21 cellular contexts compared by ENCODE assay signal in the genomic region with DNA sequence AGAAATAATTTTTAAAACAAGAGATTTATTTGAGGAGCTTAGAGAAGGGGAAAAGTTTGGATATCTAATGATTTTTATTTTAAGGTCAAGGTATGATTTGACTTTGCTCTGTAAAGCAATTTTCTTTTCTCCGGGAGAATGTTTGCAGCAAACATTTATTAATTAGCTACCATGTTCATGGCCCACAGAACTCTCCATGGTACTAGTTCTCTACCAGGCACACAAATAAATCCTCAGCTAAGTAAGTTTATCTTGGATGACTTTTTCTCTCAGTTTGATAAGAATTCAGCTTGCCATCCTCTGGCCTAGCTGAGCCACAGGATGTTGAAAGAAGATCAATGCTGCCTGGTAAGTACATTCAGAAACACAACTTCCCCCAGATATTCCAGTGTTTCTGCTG.
DNase-seq lines count a peak whose midpoint lies in the region; ATAC-seq and TF ChIP-seq lines count a peak whose summit lies in the region.
"Had no signal": no experiment of that assay in that cellular context is flagged by ENCODE, and none has a peak within 500 bp of the region (broad histone marks: within the 10 kb centered on the region; RNA-seq: fewer than 3 reads in every experiment).

No MANE protein-coding gene starts in this region.

- no peak overlapping the region for H3K27ac Mint-ChIP-seq in GM23338
- H3K27ac Mint-ChIP-seq: B cell; CD4-positive, alpha-beta T cell; CD8-positive, alpha-beta T cell had no signal

- H3K4me2 ChIP-seq in GM23338, result no peak overlapping the region
- H3K4me2 ChIP-seq: BLaER1 treated with 17β-estradiol and CSF1 and Interleukin-3, amounts not matched to agents 10 nM and 100 nM had no signal

- H3K4me3 ChIP-seq in GM23338, result no peak overlapping the region
- H3K4me3 ChIP-seq in HEK293 (ENCODE audit: low read depth, low read length), result no peak overlapping the region
- H3K4me3 ChIP-seq: BLaER1 treated with 17β-estradiol and CSF1 and Interleukin-3, amounts not matched to agents 10 nM and 100 nM; GM12878 had no signal

- 0 out of 2 replicates have a peak, but pooled peaks cover 5% of the 10 kb centered on the region for H3K27me3 ChIP-seq in GM23338 (ENCODE audit: insufficient read depth)
- H3K27me3 ChIP-seq: BLaER1 treated with 17β-estradiol and CSF1 and Interleukin-3, amounts not matched to agents 10 nM and 100 nM had no signal

- no peaks in the 10 kb centered on the region for H4K20me1 ChIP-seq in GM23338 (replicated peaks; ENCODE audit: insufficient read depth)

- TF ChIP-seq CTCF in GM23338 (conservative IDR thresholded peaks at IDR 0.05; ENCODE audit: low read depth in 2 of 2) (no peak), HEK293 (tag by site-specific recombination; IDR thresholded peaks at IDR 0.05) (no peak)

- ATAC-seq in GM23338 (no peak), GM19463 (IDR thresholded peaks at IDR 0.05; ENCODE audit: unreplicated experiment) (no peak), GM21717 (IDR thresholded peaks at IDR 0.05; ENCODE audit: unreplicated experiment) (no peak)
- ATAC-seq: CD8-positive, alpha-beta T cell; GM12878 had no signal

- TF ChIP-seq EP300 in Ishikawa (IDR thresholded peaks at IDR 0.05; ENCODE audit: borderline replicate concordance), result no peak

- no peaks in the 10 kb centered on the region for H3K9me3 ChIP-seq in HEK293 (ENCODE audit: control insufficient read depth, insufficient read depth, low read depth, low read length)
- H3K9me3 ChIP-seq: BLaER1 treated with 17β-estradiol and CSF1 and Interleukin-3, amounts not matched to agents 10 nM and 100 nM; Caco-2 had no signal

- H3K9me2 ChIP-seq in GM23338 (ENCODE audit: insufficient read depth), result no peaks in the 10 kb centered on the region

- H3K27me3 Mint-ChIP-seq in GM23338 (ENCODE audit: insufficient read depth, low read depth, poor library complexity), result peaks cover 2% of the 10 kb centered on the region

- H3K9me3 Mint-ChIP-seq in GM23338, result no peaks in the 10 kb centered on the region
- H3K9me3 Mint-ChIP-seq: CD4-positive, alpha-beta T cell; CD8-positive, alpha-beta T cell had no signal

- H3K36me3 Mint-ChIP-seq in GM23338 (ENCODE audit: low read depth), result no peaks in the 10 kb centered on the region
- H3K36me3 Mint-ChIP-seq: CD8-positive, alpha-beta T cell had no signal

- no peaks in the 10 kb centered on the region for H3F3A ChIP-seq in GM23338 (replicated peaks; ENCODE audit: low read depth)

- no peak overlapping the region for H3K27ac ChIP-seq in GM23338 (ENCODE audit: low read depth)
- H3K27ac ChIP-seq in HEK293 (ENCODE audit: extremely low read depth, low read depth, low read length), result no peak overlapping the region
- H3K27ac ChIP-seq: BLaER1 treated with 17β-estradiol and CSF1 and Interleukin-3, amounts not matched to agents 10 nM and 100 nM; C4-2B had no signal

- no peaks in the 10 kb centered on the region for H3K36me3 ChIP-seq in GM23338 (ENCODE audit: insufficient read depth)
- no peaks in the 10 kb centered on the region for H3K36me3 ChIP-seq in HEK293 (ENCODE audit: control insufficient read depth in 2 of 2, insufficient read depth in 1 of 2, low read length in 2 of 2)

- no peaks in the 10 kb centered on the region for H3K4me1 ChIP-seq in GM23338 (ENCODE audit: insufficient read depth)
- H3K4me1 ChIP-seq in HEK293 (ENCODE audit: control insufficient read depth, insufficient read depth, low read length), result no peaks in the 10 kb centered on the region
- H3K4me1 ChIP-seq: Caco-2 had no signal

- DNase-seq in GM23338 (ENCODE audit: low spot score) (no peak), left kidney (ENCODE audit: low read depth, low spot score) (peak; percentile 5), DMS79 treated with DMSO at 0.1 percent for 48 hours (lab: John Stamatoyannopoulos, UW) (no peak), GM19238 (ENCODE audit: insufficient read length, low spot score) (no peak)
- DNase-seq: 8988T; AML-193; Caco-2; Calu3; CD4-positive, alpha-beta T cell; CD8-positive, alpha-beta T cell; DND-41; EL; GDM1 had no signal

- no peaks in the 10 kb centered on the region for H3K4me1 Mint-ChIP-seq in GM23338
- H3K4me1 Mint-ChIP-seq: B cell had no signal

- POLR2A ChIA-PET in HEK293 (lab: Yijun Ruan, JAX), result no interaction called here

- no peaks in the 10 kb centered on the region for H3K79me2 ChIP-seq in GM23338 (replicated peaks; ENCODE audit: insufficient read depth)

- CTCF ChIA-PET in HEK293 (lab: Yijun Ruan, JAX), result interaction anchor here (0.8 kb wide), 1 partner anchor 125 kb away, joined by 3 read pairs; no protein-coding TSS in a partner anchor

- no peak for TF ChIP-seq RAD21 in Ishikawa (IDR thresholded peaks at IDR 0.05; ENCODE audit: low read depth)

- H2AFZ ChIP-seq in GM23338, result no peak overlapping the region

- no peak overlapping the region for H3K4me3 Mint-ChIP-seq in GM23338
- H3K4me3 Mint-ChIP-seq: B cell; CD4-positive, alpha-beta T cell; CD8-positive, alpha-beta T cell had no signal

TF ChIP-seq in GM23338, 12 proteins besides CTCF, POLR2A, EP300 and RAD21 (continues in another document):
- TF ChIP-seq, protein P1, sequence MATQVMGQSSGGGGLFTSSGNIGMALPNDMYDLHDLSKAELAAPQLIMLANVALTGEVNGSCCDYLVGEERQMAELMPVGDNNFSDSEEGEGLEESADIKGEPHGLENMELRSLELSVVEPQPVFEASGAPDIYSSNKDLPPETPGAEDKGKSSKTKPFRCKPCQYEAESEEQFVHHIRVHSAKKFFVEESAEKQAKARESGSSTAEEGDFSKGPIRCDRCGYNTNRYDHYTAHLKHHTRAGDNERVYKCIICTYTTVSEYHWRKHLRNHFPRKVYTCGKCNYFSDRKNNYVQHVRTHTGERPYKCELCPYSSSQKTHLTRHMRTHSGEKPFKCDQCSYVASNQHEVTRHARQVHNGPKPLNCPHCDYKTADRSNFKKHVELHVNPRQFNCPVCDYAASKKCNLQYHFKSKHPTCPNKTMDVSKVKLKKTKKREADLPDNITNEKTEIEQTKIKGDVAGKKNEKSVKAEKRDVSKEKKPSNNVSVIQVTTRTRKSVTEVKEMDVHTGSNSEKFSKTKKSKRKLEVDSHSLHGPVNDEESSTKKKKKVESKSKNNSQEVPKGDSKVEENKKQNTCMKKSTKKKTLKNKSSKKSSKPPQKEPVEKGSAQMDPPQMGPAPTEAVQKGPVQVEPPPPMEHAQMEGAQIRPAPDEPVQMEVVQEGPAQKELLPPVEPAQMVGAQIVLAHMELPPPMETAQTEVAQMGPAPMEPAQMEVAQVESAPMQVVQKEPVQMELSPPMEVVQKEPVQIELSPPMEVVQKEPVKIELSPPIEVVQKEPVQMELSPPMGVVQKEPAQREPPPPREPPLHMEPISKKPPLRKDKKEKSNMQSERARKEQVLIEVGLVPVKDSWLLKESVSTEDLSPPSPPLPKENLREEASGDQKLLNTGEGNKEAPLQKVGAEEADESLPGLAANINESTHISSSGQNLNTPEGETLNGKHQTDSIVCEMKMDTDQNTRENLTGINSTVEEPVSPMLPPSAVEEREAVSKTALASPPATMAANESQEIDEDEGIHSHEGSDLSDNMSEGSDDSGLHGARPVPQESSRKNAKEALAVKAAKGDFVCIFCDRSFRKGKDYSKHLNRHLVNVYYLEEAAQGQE (IDR thresholded peaks at IDR 0.05; ENCODE audit: unreplicated experiment), result peak; percentile 56

TF ChIP-seq in HEK293, 187 proteins besides CTCF, POLR2A, EP300 and RAD21 (continues in another document):
- no peak for TF ChIP-seq ZNF423 (tag by site-specific recombination; IDR thresholded peaks at IDR 0.05)

TF ChIP-seq in Ishikawa, 13 proteins besides CTCF, POLR2A, EP300 and RAD21:
- TF ChIP-seq, protein P1 (IDR thresholded peaks at IDR 0.05; ENCODE audit: low read depth), result peak; percentile 66
- TF ChIP-seq YY1 (IDR thresholded peaks at IDR 0.05; ENCODE audit: low read depth), result no peak
